ENCODE assay signal across 11 cellular contexts in genomic region chr2:15733867-15734765, GRCh38.
DNase-seq lines count a peak whose midpoint lies in the region; ATAC-seq and TF ChIP-seq lines count a peak whose summit lies in the region.
"Had no signal": no experiment of that assay in that cellular context is flagged by ENCODE, and none has a peak within 500 bp of the region (broad histone marks: within the 10 kb centered on the region; RNA-seq: fewer than 3 reads in every experiment).

No MANE protein-coding gene starts in this region.

- H3F3A ChIP-seq in GM23248 (ENCODE audit: insufficient read depth), result no peaks in the 10 kb centered on the region; the same call in 1 of the 2 replicates

- H3K9me3 ChIP-seq in GM23248 (ENCODE audit: low read depth) (no peaks in the 10 kb centered on the region), adrenal gland (replicated peaks in 1 of 3) (no peaks in the 10 kb centered on the region), heart left ventricle (peaks cover 0 to 13% (median 0%) of the 10 kb centered on the region in 12 donors)
- H3K9me3 ChIP-seq: psoas muscle had no signal

- peak; percentile 33 for DNase-seq in GM23248
- peak in 5 of 7 donors; percentile 53 to 76 (median 62) for DNase-seq in adrenal gland
- no peak for DNase-seq in heart left ventricle
- DNase-seq in progenitor cell of endocrine pancreas (ENCODE audit: low spot score, unreplicated experiment), result no peak
- no peak for DNase-seq in activated CD4-positive, CD25-positive, alpha-beta regulatory T cell treated with anti-CD3 and anti-CD28 coated beads, Interleukin-2, amount 50 U/mL, for 72 hours
- DNase-seq in left lobe of liver (ENCODE audit: low spot score), result no peak
- DNase-seq in DMS153 (lab: John Stamatoyannopoulos, UW), result no peak
- DNase-seq: activated T-cell treated with anti-CD3 and anti-CD28 coated beads, Interleukin-2, amount 50 U/mL, for 4 hours; cortex of kidney; psoas muscle had no signal

- H3K36me3 ChIP-seq in GM23248 (ENCODE audit: low read depth), result no peaks in the 10 kb centered on the region
- H3K36me3 ChIP-seq in adrenal gland (replicated peaks in 1 of 2), result no peaks in the 10 kb centered on the region
- no peaks in the 10 kb centered on the region for H3K36me3 ChIP-seq in heart left ventricle

- H3K36me3 Mint-ChIP-seq in progenitor cell of endocrine pancreas (ENCODE audit: insufficient read depth), result no peaks in the 10 kb centered on the region

- H3K4me1 Mint-ChIP-seq in progenitor cell of endocrine pancreas (ENCODE audit: low read depth), result peaks cover 27% of the 10 kb centered on the region

- H3K4me3 ChIP-seq in GM23248 (0 out of 2 replicates have a peak overlapping the region, but pooled peaks have one; percentile 0), adrenal gland (no peak overlapping the region), heart left ventricle (no peak overlapping the region)
- H3K4me3 ChIP-seq: psoas muscle had no signal

- H3K27me3 ChIP-seq in GM23248 (replicated peaks; ENCODE audit: insufficient read depth) (peaks cover 45% of the 10 kb centered on the region), adrenal gland (no peaks in the 10 kb centered on the region), heart left ventricle (no peaks in the 10 kb centered on the region)

- H3K9ac ChIP-seq in GM23248, result no peak overlapping the region

- TF ChIP-seq POLR2A in adrenal gland (IDR thresholded peaks at IDR 0.05), result no peak
- TF ChIP-seq POLR2A in heart left ventricle (IDR thresholded peaks at IDR 0.05), result no peak

- no peak overlapping the region for H2AFZ ChIP-seq in GM23248

- in situ Hi-C loops in GM23248 (cut with MboI), result no loop called here

- ATAC-seq in heart left ventricle (no peak), HG02759 (IDR thresholded peaks at IDR 0.05; ENCODE audit: unreplicated experiment) (no peak), left lobe of liver (no peak)
- ATAC-seq: activated T-cell treated with anti-CD3 and anti-CD28 coated beads, Interleukin-2, amount 50 U/mL, for 4 hours had no signal

- H3K4me1 ChIP-seq in GM23248 (ENCODE audit: insufficient read depth) (peaks cover 24% of the 10 kb centered on the region), adrenal gland (replicated peaks in 1 of 2) (peaks cover 27 to 43% of the 10 kb centered on the region in 2 donors), heart left ventricle (peaks cover 9 to 64% (median 42%) of the 10 kb centered on the region in 12 donors)

- no peaks in the 10 kb centered on the region for H3K79me2 ChIP-seq in GM23248 (ENCODE audit: insufficient read depth)

- H4K20me1 ChIP-seq in GM23248 (ENCODE audit: insufficient read depth), result no peaks in the 10 kb centered on the region

- peaks cover 54% of the 10 kb centered on the region for H3K27me3 Mint-ChIP-seq in progenitor cell of endocrine pancreas

- peak overlapping the region; percentile 62 for H3K4me2 ChIP-seq in GM23248 (ENCODE audit: unreplicated experiment)

- TF ChIP-seq CTCF in adrenal gland (IDR thresholded peaks at IDR 0.05) (no peak), heart left ventricle (IDR thresholded peaks at IDR 0.05) (no peak), progenitor cell of endocrine pancreas (IDR thresholded peaks at IDR 0.05; ENCODE audit: unreplicated experiment) (no peak)

- H3K9me3 Mint-ChIP-seq in progenitor cell of endocrine pancreas (ENCODE audit: low read depth), result no peaks in the 10 kb centered on the region
- H3K9me3 Mint-ChIP-seq: activated T-cell treated with anti-CD3 and anti-CD28 coated beads, Interleukin-2, amount 50 U/mL, for 4 hours had no signal

- no peak overlapping the region for H3K4me3 Mint-ChIP-seq in progenitor cell of endocrine pancreas (ENCODE audit: low read depth)
- H3K4me3 Mint-ChIP-seq: activated T-cell treated with anti-CD3 and anti-CD28 coated beads, Interleukin-2, amount 50 U/mL, for 4 hours had no signal

- peak overlapping the region; percentile 26 for H3K27ac Mint-ChIP-seq in progenitor cell of endocrine pancreas

- intact Hi-C loops in adrenal gland (cut with DNase I) (no loop called here), heart left ventricle (cut with DNase I) (loop anchor here in 4 of 10 donors (5.0 to 10.0 kb wide), 3 partner anchors 89 to 178 kb away; no protein-coding TSS in a partner anchor)

- H3K9me2 ChIP-seq in GM23248 (ENCODE audit: insufficient read depth), result no peaks in the 10 kb centered on the region

- no peak overlapping the region for H3K27ac ChIP-seq in GM23248
- peak overlapping the region in 4 of 5 donors; percentile 7 to 58 (median 41) for H3K27ac ChIP-seq in adrenal gland
- H3K27ac ChIP-seq in heart left ventricle, result peak overlapping the region in 9 of 12 donors; percentile 3 to 69 (median 47)
- H3K27ac ChIP-seq: psoas muscle had no signal

- WGBS in GM23248 (ENCODE audit: low coverage in 1 of 2, low lambda C conversion rate in 2 of 2, missing lambda C conversion rate in 2 of 2), 2 experiments, result 1 to 2% methylated on average over 11 of the region's 11 CpGs
- 38 to 42% (median 39%) methylated on average over 11 of the region's 11 CpGs for WGBS in adrenal gland, 4 donors
- 30 to 42% (median 42%) methylated on average over 11 of the region's 11 CpGs for WGBS in heart left ventricle, 4 donors

Comparison
In these comparisons a context has a peak if more than half of its experiments do, and no peak if none do; other contexts are left out.
1. DNase-seq: peak in GM23248 (single experiment) and adrenal gland (5 of 7); none in heart left ventricle (0 of 5), progenitor cell of endocrine pancreas (single experiment), activated CD4-positive, CD25-positive, alpha-beta regulatory T cell treated with anti-CD3 and anti-CD28 coated beads, Interleukin-2, amount 50 U/mL, for 72 hours (single experiment), left lobe of liver (single experiment) and DMS153 (single experiment).